1 cellular context compared by ENCODE assay signal in the genomic region with DNA sequence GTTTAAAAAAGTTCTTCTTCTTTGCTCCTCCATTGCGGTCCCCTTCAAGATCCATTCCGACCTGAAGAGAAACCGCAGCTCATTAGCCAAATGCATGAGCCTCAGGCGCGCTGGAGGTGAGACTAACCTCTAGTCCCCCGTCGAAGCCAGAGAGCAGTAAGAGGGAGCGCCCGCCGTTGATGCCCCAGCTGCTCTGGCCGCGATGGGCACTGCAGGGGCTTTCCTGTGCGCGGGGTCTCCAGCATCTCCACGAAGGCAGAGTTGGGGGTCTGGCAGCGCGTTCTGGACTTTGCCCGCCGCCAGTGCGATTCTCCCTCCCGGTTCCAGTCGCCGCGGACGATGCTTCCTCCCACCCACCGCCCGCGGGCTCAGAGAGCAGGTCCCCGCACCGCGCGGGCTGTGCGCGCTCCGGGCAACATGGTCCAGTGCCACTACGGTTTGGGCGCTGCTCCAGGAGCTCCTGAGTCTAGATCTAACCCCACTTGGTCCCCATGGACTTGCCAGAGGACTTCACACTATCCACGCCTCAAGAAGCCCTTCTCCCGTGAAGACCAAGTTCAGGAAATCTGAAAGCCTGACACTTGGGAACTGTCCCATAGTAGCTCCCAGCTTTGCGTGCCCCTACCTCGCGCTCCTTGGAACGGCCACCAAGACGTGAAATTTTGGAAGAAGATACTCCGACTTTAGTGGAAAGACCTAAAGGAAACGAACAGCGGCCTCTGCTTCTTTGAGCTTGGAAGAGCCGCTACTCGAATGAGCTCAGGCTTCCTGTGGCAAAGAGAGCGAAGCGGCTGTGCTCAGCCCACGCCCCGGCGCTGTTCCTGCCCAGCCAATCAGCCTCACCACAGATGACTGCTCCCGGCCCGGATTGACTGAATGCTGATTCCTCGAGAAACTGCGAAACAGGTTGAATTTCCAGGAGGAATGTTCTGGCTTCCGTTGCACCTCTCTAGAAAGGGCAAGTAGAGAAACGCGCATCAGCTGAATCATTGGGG.
TF ChIP-seq lines count a peak whose summit lies in the region.

A gene (minus strand): TSS at position 755 of the 995 bp plus-strand sequence. CDS start 700 bp downstream, at position 55.

TF ChIP-seq in HepG2, 621 proteins besides CTCF, POLR2A, EP300 and RAD21 (continued from another document and continues in another):
- TF ChIP-seq, protein P1, sequence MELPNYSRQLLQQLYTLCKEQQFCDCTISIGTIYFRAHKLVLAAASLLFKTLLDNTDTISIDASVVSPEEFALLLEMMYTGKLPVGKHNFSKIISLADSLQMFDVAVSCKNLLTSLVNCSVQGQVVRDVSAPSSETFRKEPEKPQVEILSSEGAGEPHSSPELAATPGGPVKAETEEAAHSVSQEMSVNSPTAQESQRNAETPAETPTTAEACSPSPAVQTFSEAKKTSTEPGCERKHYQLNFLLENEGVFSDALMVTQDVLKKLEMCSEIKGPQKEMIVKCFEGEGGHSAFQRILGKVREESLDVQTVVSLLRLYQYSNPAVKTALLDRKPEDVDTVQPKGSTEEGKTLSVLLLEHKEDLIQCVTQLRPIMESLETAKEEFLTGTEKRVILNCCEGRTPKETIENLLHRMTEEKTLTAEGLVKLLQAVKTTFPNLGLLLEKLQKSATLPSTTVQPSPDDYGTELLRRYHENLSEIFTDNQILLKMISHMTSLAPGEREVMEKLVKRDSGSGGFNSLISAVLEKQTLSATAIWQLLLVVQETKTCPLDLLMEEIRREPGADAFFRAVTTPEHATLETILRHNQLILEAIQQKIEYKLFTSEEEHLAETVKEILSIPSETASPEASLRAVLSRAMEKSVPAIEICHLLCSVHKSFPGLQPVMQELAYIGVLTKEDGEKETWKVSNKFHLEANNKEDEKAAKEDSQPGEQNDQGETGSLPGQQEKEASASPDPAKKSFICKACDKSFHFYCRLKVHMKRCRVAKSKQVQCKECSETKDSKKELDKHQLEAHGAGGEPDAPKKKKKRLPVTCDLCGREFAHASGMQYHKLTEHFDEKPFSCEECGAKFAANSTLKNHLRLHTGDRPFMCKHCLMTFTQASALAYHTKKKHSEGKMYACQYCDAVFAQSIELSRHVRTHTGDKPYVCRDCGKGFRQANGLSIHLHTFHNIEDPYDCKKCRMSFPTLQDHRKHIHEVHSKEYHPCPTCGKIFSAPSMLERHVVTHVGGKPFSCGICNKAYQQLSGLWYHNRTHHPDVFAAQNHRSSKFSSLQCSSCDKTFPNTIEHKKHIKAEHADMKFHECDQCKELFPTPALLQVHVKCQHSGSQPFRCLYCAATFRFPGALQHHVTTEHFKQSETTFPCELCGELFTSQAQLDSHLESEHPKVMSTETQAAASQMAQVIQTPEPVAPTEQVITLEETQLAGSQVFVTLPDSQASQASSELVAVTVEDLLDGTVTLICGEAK (IDR thresholded peaks at IDR 0.05), result no peak
- TF ChIP-seq, protein P1 (CRISPR knock-in tag; IDR thresholded peaks at IDR 0.05), result peak; percentile 46; the same call in 1 of the 2 replicates
- 0 out of 2 replicates have a peak, but pooled peaks have one; percentile 20 for TF ChIP-seq SIN3A (IDR thresholded peaks at IDR 0.05; ENCODE audit: borderline replicate concordance, low read depth, low read length)
- TF ChIP-seq ZNF674 (CRISPR knock-in tag; IDR thresholded peaks at IDR 0.05; ENCODE audit: low read depth), result no peak
- TF ChIP-seq, protein P2, sequence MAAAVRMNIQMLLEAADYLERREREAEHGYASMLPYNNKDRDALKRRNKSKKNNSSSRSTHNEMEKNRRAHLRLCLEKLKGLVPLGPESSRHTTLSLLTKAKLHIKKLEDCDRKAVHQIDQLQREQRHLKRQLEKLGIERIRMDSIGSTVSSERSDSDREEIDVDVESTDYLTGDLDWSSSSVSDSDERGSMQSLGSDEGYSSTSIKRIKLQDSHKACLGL (CRISPR knock-in tag; IDR thresholded peaks at IDR 0.05), result peak; percentile 52; the same call in 1 of the 2 replicates
- no peak for TF ChIP-seq ZSCAN12 (CRISPR knock-in tag; IDR thresholded peaks at IDR 0.05)
- peak; percentile 86 for TF ChIP-seq BCL6 (CRISPR knock-in tag; IDR thresholded peaks at IDR 0.05)
- peak; percentile 55 for TF ChIP-seq GABPB1 (CRISPR knock-in tag; IDR thresholded peaks at IDR 0.05)
- TF ChIP-seq DNMT3B (CRISPR knock-in tag; conservative IDR thresholded peaks at IDR 0.05), result no peak
- TF ChIP-seq HES4 (CRISPR knock-in tag; IDR thresholded peaks at IDR 0.05; ENCODE audit: borderline replicate concordance), result peak; percentile 25; the same call in 1 of the 2 replicates
- peak; percentile 76 for TF ChIP-seq NFYB (CRISPR knock-in tag; IDR thresholded peaks at IDR 0.05)
- no peak; the same call in 1 of the 2 replicates for TF ChIP-seq SMC3 (IDR thresholded peaks at IDR 0.05; ENCODE audit: low read length)
- TF ChIP-seq SRY (CRISPR knock-in tag; IDR thresholded peaks at IDR 0.05), result peak; percentile 48; the same call in 1 of the 2 replicates
- TF ChIP-seq KAT8 (CRISPR knock-in tag; IDR thresholded peaks at IDR 0.05), result no peak
- 0 out of 2 replicates have a peak, but pooled peaks have one; percentile 53 for TF ChIP-seq RBFOX2 (IDR thresholded peaks at IDR 0.05; ENCODE audit: low read depth, low read length)
- TF ChIP-seq, protein P3, sequence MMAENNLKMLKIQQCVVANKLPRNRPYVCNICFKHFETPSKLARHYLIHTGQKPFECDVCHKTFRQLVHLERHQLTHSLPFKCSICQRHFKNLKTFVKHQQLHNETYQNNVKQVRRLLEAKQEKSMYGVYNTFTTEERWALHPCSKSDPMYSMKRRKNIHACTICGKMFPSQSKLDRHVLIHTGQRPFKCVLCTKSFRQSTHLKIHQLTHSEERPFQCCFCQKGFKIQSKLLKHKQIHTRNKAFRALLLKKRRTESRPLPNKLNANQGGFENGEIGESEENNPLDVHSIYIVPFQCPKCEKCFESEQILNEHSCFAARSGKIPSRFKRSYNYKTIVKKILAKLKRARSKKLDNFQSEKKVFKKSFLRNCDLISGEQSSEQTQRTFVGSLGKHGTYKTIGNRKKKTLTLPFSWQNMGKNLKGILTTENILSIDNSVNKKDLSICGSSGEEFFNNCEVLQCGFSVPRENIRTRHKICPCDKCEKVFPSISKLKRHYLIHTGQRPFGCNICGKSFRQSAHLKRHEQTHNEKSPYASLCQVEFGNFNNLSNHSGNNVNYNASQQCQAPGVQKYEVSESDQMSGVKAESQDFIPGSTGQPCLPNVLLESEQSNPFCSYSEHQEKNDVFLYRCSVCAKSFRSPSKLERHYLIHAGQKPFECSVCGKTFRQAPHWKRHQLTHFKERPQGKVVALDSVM (CRISPR knock-in tag; IDR thresholded peaks at IDR 0.05), result no peak
- TF ChIP-seq EHMT2 (IDR thresholded peaks at IDR 0.05; ENCODE audit: borderline replicate concordance, low read depth, low read length), result no peak
- TF ChIP-seq, protein P4, sequence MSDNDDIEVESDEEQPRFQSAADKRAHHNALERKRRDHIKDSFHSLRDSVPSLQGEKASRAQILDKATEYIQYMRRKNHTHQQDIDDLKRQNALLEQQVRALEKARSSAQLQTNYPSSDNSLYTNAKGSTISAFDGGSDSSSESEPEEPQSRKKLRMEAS (IDR thresholded peaks at IDR 0.05), result peak; percentile 60; the same call in 1 of the 2 replicates
- TF ChIP-seq ZNF598 (CRISPR knock-in tag; IDR thresholded peaks at IDR 0.05; ENCODE audit: borderline replicate concordance), result 0 out of 2 replicates have a peak, but pooled peaks have one; percentile 51
- no peak for TF ChIP-seq BHLHE40 (IDR thresholded peaks at IDR 0.05; ENCODE audit: low read length)
- no peak for TF ChIP-seq ZKSCAN1 (IDR thresholded peaks at IDR 0.05; ENCODE audit: low read length)
- TF ChIP-seq, protein P5, sequence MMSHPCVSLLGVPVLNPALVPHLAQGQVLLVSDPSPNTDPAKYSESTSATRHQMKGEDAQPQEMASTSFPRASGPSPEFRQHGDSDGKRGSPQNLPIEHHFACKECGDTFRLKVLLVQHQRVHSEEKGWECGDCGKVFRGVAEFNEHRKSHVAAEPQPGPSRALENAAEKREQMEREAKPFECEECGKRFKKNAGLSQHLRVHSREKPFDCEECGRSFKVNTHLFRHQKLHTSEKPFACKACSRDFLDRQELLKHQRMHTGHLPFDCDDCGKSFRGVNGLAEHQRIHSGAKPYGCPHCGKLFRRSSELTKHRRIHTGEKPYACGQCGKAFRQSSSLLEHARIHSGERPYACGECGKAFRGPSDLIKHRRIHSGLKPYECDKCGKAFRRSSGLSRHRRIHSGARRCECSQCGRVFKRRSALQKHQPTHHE (CRISPR knock-in tag; IDR thresholded peaks at IDR 0.05; ENCODE audit: borderline replicate concordance), result peak; percentile 72; the same call in 1 of the 2 replicates
- TF ChIP-seq, protein P6, sequence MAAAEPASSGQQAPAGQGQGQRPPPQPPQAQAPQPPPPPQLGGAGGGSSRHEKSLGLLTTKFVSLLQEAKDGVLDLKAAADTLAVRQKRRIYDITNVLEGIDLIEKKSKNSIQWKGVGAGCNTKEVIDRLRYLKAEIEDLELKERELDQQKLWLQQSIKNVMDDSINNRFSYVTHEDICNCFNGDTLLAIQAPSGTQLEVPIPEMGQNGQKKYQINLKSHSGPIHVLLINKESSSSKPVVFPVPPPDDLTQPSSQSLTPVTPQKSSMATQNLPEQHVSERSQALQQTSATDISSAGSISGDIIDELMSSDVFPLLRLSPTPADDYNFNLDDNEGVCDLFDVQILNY (CRISPR knock-in tag; conservative IDR thresholded peaks at IDR 0.05), result no peak
- TF ChIP-seq RFX3 (CRISPR knock-in tag; IDR thresholded peaks at IDR 0.05), result no peak
- TF ChIP-seq, protein P7, sequence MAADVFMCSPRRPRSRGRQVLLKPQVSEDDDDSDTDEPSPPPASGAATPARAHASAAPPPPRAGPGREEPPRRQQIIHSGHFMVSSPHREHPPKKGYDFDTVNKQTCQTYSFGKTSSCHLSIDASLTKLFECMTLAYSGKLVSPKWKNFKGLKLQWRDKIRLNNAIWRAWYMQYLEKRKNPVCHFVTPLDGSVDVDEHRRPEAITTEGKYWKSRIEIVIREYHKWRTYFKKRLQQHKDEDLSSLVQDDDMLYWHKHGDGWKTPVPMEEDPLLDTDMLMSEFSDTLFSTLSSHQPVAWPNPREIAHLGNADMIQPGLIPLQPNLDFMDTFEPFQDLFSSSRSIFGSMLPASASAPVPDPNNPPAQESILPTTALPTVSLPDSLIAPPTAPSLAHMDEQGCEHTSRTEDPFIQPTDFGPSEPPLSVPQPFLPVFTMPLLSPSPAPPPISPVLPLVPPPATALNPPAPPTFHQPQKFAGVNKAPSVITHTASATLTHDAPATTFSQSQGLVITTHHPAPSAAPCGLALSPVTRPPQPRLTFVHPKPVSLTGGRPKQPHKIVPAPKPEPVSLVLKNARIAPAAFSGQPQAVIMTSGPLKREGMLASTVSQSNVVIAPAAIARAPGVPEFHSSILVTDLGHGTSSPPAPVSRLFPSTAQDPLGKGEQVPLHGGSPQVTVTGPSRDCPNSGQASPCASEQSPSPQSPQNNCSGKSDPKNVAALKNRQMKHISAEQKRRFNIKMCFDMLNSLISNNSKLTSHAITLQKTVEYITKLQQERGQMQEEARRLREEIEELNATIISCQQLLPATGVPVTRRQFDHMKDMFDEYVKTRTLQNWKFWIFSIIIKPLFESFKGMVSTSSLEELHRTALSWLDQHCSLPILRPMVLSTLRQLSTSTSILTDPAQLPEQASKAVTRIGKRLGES (CRISPR knock-in tag; IDR thresholded peaks at IDR 0.05; ENCODE audit: borderline replicate concordance), result no peak
- TF ChIP-seq HNRNPL (IDR thresholded peaks at IDR 0.05; ENCODE audit: low read depth, low read length), result peak; percentile 58; the same call in 1 of the 2 replicates
- TF ChIP-seq ZNF816 (CRISPR knock-in tag; IDR thresholded peaks at IDR 0.05; ENCODE audit: borderline replicate concordance), result no peak; the same call in 1 of the 2 replicates
- TF ChIP-seq KLF16 (CRISPR knock-in tag; IDR thresholded peaks at IDR 0.05), result peak in 1 of 2 experiments; percentile 54; a peak in 1 of 4 replicates
- no peak for TF ChIP-seq ZFP62 (CRISPR knock-in tag; IDR thresholded peaks at IDR 0.05)
